In the genomic region with DNA sequence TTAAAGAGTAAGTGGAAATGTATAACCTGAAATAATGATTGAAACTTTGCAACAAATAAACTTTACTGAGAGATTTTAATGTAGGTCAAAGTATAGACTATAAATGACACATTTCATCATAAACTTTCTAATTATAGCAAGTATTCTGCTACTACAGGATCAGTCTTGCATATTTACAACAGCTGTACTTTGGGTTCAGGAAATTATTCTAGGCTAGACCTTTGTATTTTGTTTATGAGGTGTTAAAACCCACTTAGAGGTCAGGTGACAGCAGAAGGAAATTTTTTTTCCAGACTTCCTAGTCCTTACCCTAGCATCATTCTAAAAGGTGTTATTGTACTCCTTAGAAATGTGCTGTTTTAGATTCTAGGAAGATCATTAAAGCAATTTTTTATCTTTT, we compare ENCODE assay signal across 13 cellular contexts. TPM values are rescaled to one million over a fixed set of nuclear protein-coding genes. Genes with fewer than 3 reads are reported as not detected.
DNase-seq lines count a peak whose midpoint lies in the region; ATAC-seq and TF ChIP-seq lines count a peak whose summit lies in the region.
"Had no signal": no experiment of that assay in that cellular context is flagged by ENCODE, and none has a peak within 500 bp of the region (broad histone marks: within the 10 kb centered on the region; RNA-seq: fewer than 3 reads in every experiment).

No MANE protein-coding gene starts in this region.

- H3K9ac ChIP-seq in mucosa of rectum (ENCODE audit: low read depth in 1 of 2, low read length in 2 of 2): peak overlapping the region; percentile 90 to 96

- peak overlapping the region; percentile 94; the same call in 2 of the 3 replicates for H3K4me3 Mint-ChIP-seq in GM23338
- H3K4me3 Mint-ChIP-seq in activated naive CD8-positive, alpha-beta T cell treated with anti-CD3 and anti-CD28 coated beads, Interleukin-2, amount 10 ng/mL, durations not matched to agents 7 days and 5 days: peak overlapping the region; percentile 99

- ATAC-seq in GM23338 (no peak), left lung (no peak), omental fat pad (ENCODE audit: low FRiP score) (no peak)
- no peak for ATAC-seq in activated naive CD8-positive, alpha-beta T cell treated with anti-CD3 and anti-CD28 coated beads, Interleukin-2, amount 10 ng/mL, durations not matched to agents 7 days and 5 days (ENCODE audit: low read depth)

- H3K4me1 ChIP-seq in A673 (ENCODE audit: insufficient read depth, low read length, poor library complexity, severe bottlenecking) (peaks cover 18% of the 10 kb centered on the region), GM23338 (ENCODE audit: insufficient read depth) (peaks cover 10% of the 10 kb centered on the region), mucosa of rectum (ENCODE audit: control insufficient read depth in 2 of 2, insufficient read depth in 2 of 2, low read length in 2 of 2) (peaks cover 13 to 15% of the 10 kb centered on the region in 2 donors), spleen (peaks cover 28 to 70% (median 54%) of the 10 kb centered on the region in 6 donors), left lung (peaks cover 15 to 53% of the 10 kb centered on the region in 2 donors)

- H3K9me3 ChIP-seq in A673 (ENCODE audit: low read depth, low read length, poor library complexity, severe bottlenecking) (no peaks in the 10 kb centered on the region), mucosa of rectum (ENCODE audit: control insufficient read depth in 2 of 2, low read length in 2 of 2) (no peaks in the 10 kb centered on the region), spleen (no peaks in the 10 kb centered on the region), left lung (no peaks in the 10 kb centered on the region)

- no peak overlapping the region for H2AFZ ChIP-seq in GM23338

- H3K4me2 ChIP-seq in GM23338: peak overlapping the region; percentile 78

- peaks cover 25% of the 10 kb centered on the region for H3K36me3 Mint-ChIP-seq in GM23338 (ENCODE audit: low read depth)
- H3K36me3 Mint-ChIP-seq in activated naive CD8-positive, alpha-beta T cell treated with anti-CD3 and anti-CD28 coated beads, Interleukin-2, amount 10 ng/mL, durations not matched to agents 7 days and 5 days: peaks cover 19% of the 10 kb centered on the region

- BruUV-seq in A673 (replicated peaks; lab: Mats Ljungman, UMichigan): no TSS peak

- no peak for TF ChIP-seq CTCF in A673 (conservative IDR thresholded peaks at IDR 0.05; ENCODE audit: low read depth, low read length)
- no peak for TF ChIP-seq CTCF in GM23338 (conservative IDR thresholded peaks at IDR 0.05; ENCODE audit: low read depth in 2 of 2)
- no peak for TF ChIP-seq CTCF in spleen (IDR thresholded peaks at IDR 0.05 in 8 of 11, conservative IDR thresholded peaks at IDR 0.05 in 3 of 11)
- no peak for TF ChIP-seq CTCF in left lung (IDR thresholded peaks at IDR 0.05)
- TF ChIP-seq CTCF in omental fat pad (IDR thresholded peaks at IDR 0.05): no peak

- no peak overlapping the region for H3K27ac Mint-ChIP-seq in GM23338
- no peak overlapping the region for H3K27ac Mint-ChIP-seq in activated naive CD8-positive, alpha-beta T cell treated with anti-CD3 and anti-CD28 coated beads, Interleukin-2, amount 10 ng/mL, durations not matched to agents 7 days and 5 days

- H3K36me3 ChIP-seq in A673 (ENCODE audit: insufficient read depth, low read length, poor library complexity, severe bottlenecking) (peaks cover 22% of the 10 kb centered on the region), GM23338 (ENCODE audit: insufficient read depth) (peaks cover 4% of the 10 kb centered on the region; the same call in 1 of the 2 replicates), mucosa of rectum (ENCODE audit: control insufficient read depth in 2 of 2, insufficient read depth in 2 of 2, low read length in 2 of 2) (peaks cover 7 to 16% of the 10 kb centered on the region in 2 donors), spleen (peaks cover 0 to 31% (median 14%) of the 10 kb centered on the region in 6 donors), left lung (peaks cover 0 to 26% of the 10 kb centered on the region in 2 donors)

- peaks cover 7% of the 10 kb centered on the region for H3K27me3 Mint-ChIP-seq in GM23338 (ENCODE audit: insufficient read depth, low read depth, poor library complexity)
- H3K27me3 Mint-ChIP-seq in activated naive CD8-positive, alpha-beta T cell treated with anti-CD3 and anti-CD28 coated beads, Interleukin-2, amount 10 ng/mL, durations not matched to agents 7 days and 5 days: no peaks in the 10 kb centered on the region

- DNase-seq in A673 (ENCODE audit: low spot score) (peak; percentile 19), GM23338 (ENCODE audit: low spot score) (no peak), spleen (no peak), left lung (no peak), omental fat pad (ENCODE audit: low spot score) (no peak)
- no peak for DNase-seq in activated naive CD8-positive, alpha-beta T cell treated with anti-CD3 and anti-CD28 coated beads, Interleukin-2, amount 10 ng/mL, durations not matched to agents 7 days and 5 days
- DNase-seq in activated CD4-positive, alpha-beta T cell treated with anti-CD3 and anti-CD28 coated beads for 1 hour: no peak
- DNase-seq: anterior cingulate cortex; NCI-H774; nucleus accumbens; stimulated activated CD8-positive, alpha-beta memory T cell treated with anti-CD3 and anti-CD28 coated beads, Interleukin-4, amount 100 ng/mL, for 48 hours had no signal

- CTCF ChIA-PET in A673 (lab: Charles Lee): no interaction called here

- POLR2A ChIA-PET in A673 (lab: Charles Lee; ENCODE audit: low non-redundant PET): interaction anchor here (0.5 kb wide), 1 partner anchor 154 kb away, joined by 3 read pairs; no protein-coding TSS in a partner anchor
- POLR2A ChIA-PET in activated naive CD8-positive, alpha-beta T cell treated with anti-CD3 and anti-CD28 coated beads, Interleukin-2, amount 10 ng/mL, durations not matched to agents 7 days and 5 days (lab: Charles Lee): interaction anchor here (2.7 to 3.1 kb wide), 2 partner anchors 57 to 136 kb away, joined by 25 to 42 read pairs; a partner anchor contains a TSS

- no peaks in the 10 kb centered on the region for H3K27me3 ChIP-seq in A673 (replicated peaks; ENCODE audit: insufficient read depth, low read depth, low read length, poor library complexity)
- no peaks in the 10 kb centered on the region for H3K27me3 ChIP-seq in GM23338 (ENCODE audit: insufficient read depth)
- H3K27me3 ChIP-seq in mucosa of rectum (ENCODE audit: control insufficient read depth in 2 of 2, insufficient read depth in 2 of 2, low read length in 2 of 2): no peaks in the 10 kb centered on the region
- no peaks in the 10 kb centered on the region for H3K27me3 ChIP-seq in spleen (replicated peaks in 1 of 7)
- no peaks in the 10 kb centered on the region for H3K27me3 ChIP-seq in left lung

- no peaks in the 10 kb centered on the region for H3K9me3 Mint-ChIP-seq in GM23338
- H3K9me3 Mint-ChIP-seq in activated naive CD8-positive, alpha-beta T cell treated with anti-CD3 and anti-CD28 coated beads, Interleukin-2, amount 10 ng/mL, durations not matched to agents 7 days and 5 days: no peaks in the 10 kb centered on the region

- no peaks in the 10 kb centered on the region for H3K9me2 ChIP-seq in GM23338 (ENCODE audit: insufficient read depth)

- intact Hi-C loops in A673 (cut with micrococcal nuclease; ENCODE audit: unreplicated experiment): no loop called here
- intact Hi-C loops in spleen (cut with DNase I; ENCODE audit: low total_unique reads): loop anchor here (5.0 kb wide), 1 partner anchor 137 kb away; a partner anchor contains a TSS
- intact Hi-C loops in left lung (cut with DNase I): no loop called here

- H4K20me1 ChIP-seq in GM23338 (replicated peaks; ENCODE audit: insufficient read depth): peaks cover 14% of the 10 kb centered on the region

- H3K4me3 ChIP-seq in A673 (ENCODE audit: low read depth, low read length, poor library complexity, severe bottlenecking) (peak overlapping the region; percentile 87), GM23338 (peak overlapping the region; percentile 92; the same call in 1 of the 2 replicates), mucosa of rectum (ENCODE audit: low read length in 2 of 2) (peak overlapping the region; percentile 84 to 91), spleen (peak overlapping the region in 3 of 8 donors; percentile 0 to 99 (median 79)), left lung (peak overlapping the region in 1 of 2 donors; percentile 69)

- H3K27ac ChIP-seq in A673 (ENCODE audit: low read depth, low read length, poor library complexity, severe bottlenecking): no peak overlapping the region
- H3K27ac ChIP-seq in GM23338 (ENCODE audit: low read depth): no peak overlapping the region
- peak overlapping the region; percentile 94 to 98 for H3K27ac ChIP-seq in mucosa of rectum (ENCODE audit: low read depth in 2 of 2, low read length in 2 of 2)
- H3K27ac ChIP-seq in spleen: peak overlapping the region in 1 of 8 donors; percentile 96
- no peak overlapping the region for H3K27ac ChIP-seq in left lung

- peaks cover 12% of the 10 kb centered on the region for H3K4me1 Mint-ChIP-seq in GM23338
- H3K4me1 Mint-ChIP-seq in activated naive CD8-positive, alpha-beta T cell treated with anti-CD3 and anti-CD28 coated beads, Interleukin-2, amount 10 ng/mL, durations not matched to agents 7 days and 5 days: peaks cover 35% of the 10 kb centered on the region

- H3F3A ChIP-seq in GM23338 (replicated peaks; ENCODE audit: low read depth): no peaks in the 10 kb centered on the region

- no peak for TF ChIP-seq POLR2A in spleen (IDR thresholded peaks at IDR 0.05)

- peaks cover 65% of the 10 kb centered on the region for H3K79me2 ChIP-seq in GM23338 (replicated peaks; ENCODE audit: insufficient read depth)

TF ChIP-seq in GM23338, 12 proteins besides CTCF, POLR2A, EP300 and RAD21 (continues in another document):
- TF ChIP-seq NANOG (IDR thresholded peaks at IDR 0.05; ENCODE audit: borderline replicate concordance) (no peak), ZNF331 (CRISPR knock-in tag; IDR thresholded peaks at IDR 0.05; ENCODE audit: low read depth) (no peak)

RNA-seq across cellular contexts. Expression of a gene that starts 2.3 kb away (rescaled TPM):
- 109 and 123 TPM in 2 replicates for total RNA-seq in A673 (2021)
- 156 and 173 TPM in 2 replicates for total RNA-seq in GM23338 (2014; rRNA removed; shearing (Covaris generic))
- 254 and 256 TPM in 2 replicates for polyA plus RNA-seq in GM23338 (2016; fragmentation: Nextera tagmentation; extraction: Ambion mirVana)
- 10 to 100 TPM; 52.5 to 53.9 TPM for total RNA-seq in activated naive CD8-positive, alpha-beta T cell treated with anti-CD3 and anti-CD28 coated beads, Interleukin-2, amount 10 ng/mL, durations not matched to agents 7 days and 5 days
- 10 to 100 TPM; 42.5 to 66.1 (median 55.9) TPM for total RNA-seq in spleen
- 100 to 1,000 TPM in 2 of 3 donors, 10 to 100 TPM in 1; 93.9 to 117 (median 104) TPM for polyA plus RNA-seq in spleen
- 10 to 100 TPM; 88.1 to 94.6 TPM for total RNA-seq in left lung
- 10 to 100 TPM; 67.9 to 89.8 (median 77.4) TPM for total RNA-seq in omental fat pad

RNA-seq across cellular contexts. Expression of a gene that starts 22.9 kb away (rescaled TPM):
- total RNA-seq in A673 (2021) (not detected in 2 replicates), spleen (under 1 TPM in 3 of 7 donors, not detected in 4; 0.14 to 0.26 (median 0.20) TPM), left lung (not detected), omental fat pad (under 1 TPM in 2 of 4 donors, not detected in 2; 0.12 to 0.46 TPM)
- total RNA-seq in GM23338 (2014; rRNA removed; shearing (Covaris generic)): not detected in 2 replicates
- polyA plus RNA-seq in GM23338 (2016; fragmentation: Nextera tagmentation; extraction: Ambion mirVana) (not detected in 2 replicates), spleen (under 1 TPM in 2 of 3 donors, not detected in 1; 0.02 to 0.07 TPM)
- total RNA-seq in activated naive CD8-positive, alpha-beta T cell treated with anti-CD3 and anti-CD28 coated beads, Interleukin-2, amount 10 ng/mL, durations not matched to agents 7 days and 5 days: not detected
- total RNA-seq: HT1080 had no signal

Comparison
In these comparisons a context has a peak if more than half of its experiments do, and no peak if none do; other contexts are left out.
1. H3K27ac ChIP-seq: peak in mucosa of rectum (2 of 2); none in A673 (single experiment), GM23338 (single experiment) and left lung (0 of 2).